In the genomic region with DNA sequence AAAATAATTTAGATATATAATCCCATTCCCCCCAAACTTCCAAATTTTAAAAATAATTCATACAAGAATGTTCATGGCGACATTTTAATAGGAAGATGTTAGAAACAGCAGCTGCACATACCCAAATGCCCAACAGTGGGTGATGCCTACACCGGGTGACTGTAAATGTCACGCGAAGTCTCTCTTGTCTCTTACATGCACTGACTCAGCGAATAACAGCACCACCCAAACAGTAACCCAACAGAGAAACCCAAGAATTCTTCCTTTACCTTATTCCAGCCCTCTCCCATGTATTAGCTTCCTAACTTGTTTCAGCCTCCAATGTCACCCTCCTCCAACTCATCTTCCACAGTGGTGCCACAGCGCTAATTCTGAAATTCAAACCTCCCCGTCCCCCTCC, we compare ENCODE assay signal across 3 cellular contexts.
TF ChIP-seq lines count a peak whose summit lies in the region.

No MANE protein-coding gene starts in this region.

TF ChIP-seq in HepG2, 621 proteins besides CTCF, POLR2A, EP300 and RAD21:
- 0 out of 2 replicates have a peak, but pooled peaks have one; percentile 0 for TF ChIP-seq MAFF (IDR thresholded peaks at IDR 0.05; ENCODE audit: low read depth, low read length)
- no peak for TF ChIP-seq MYC (CRISPR knock-in tag; IDR thresholded peaks at IDR 0.05; ENCODE audit: borderline replicate concordance)

TF ChIP-seq in K562, 482 proteins besides CTCF, POLR2A, EP300 and RAD21:
- TF ChIP-seq BACH1 (tag; IDR thresholded peaks at IDR 0.05), result 0 out of 2 replicates have a peak, but pooled peaks have one; percentile 47
- TF ChIP-seq POLR2AphosphoS5 (IDR thresholded peaks at IDR 0.05; ENCODE audit: control insufficient read depth, insufficient read depth, low read depth, low read length), result no peak
- TF ChIP-seq, protein P1, sequence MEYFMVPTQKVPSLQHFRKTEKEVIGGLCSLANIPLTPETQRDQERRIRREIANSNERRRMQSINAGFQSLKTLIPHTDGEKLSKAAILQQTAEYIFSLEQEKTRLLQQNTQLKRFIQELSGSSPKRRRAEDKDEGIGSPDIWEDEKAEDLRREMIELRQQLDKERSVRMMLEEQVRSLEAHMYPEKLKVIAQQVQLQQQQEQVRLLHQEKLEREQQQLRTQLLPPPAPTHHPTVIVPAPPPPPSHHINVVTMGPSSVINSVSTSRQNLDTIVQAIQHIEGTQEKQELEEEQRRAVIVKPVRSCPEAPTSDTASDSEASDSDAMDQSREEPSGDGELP (CRISPR knock-in tag; IDR thresholded peaks at IDR 0.05; ENCODE audit: borderline replicate concordance), result no peak
- no peak for TF ChIP-seq CCAR2 (IDR thresholded peaks at IDR 0.05; ENCODE audit: low read depth, low read length)
- TF ChIP-seq MAFG (tag; conservative IDR thresholded peaks at IDR 0.05), result peak; percentile 74
- TF ChIP-seq MAFF (IDR thresholded peaks at IDR 0.05; ENCODE audit: low read length), result peak; percentile 45; the same call in 1 of the 2 replicates
- TF ChIP-seq RBM39 (optimal IDR thresholded peaks at IDR 0.05; ENCODE audit: low read depth, low read length), result no peak
- TF ChIP-seq ZC3H4 (CRISPR knock-in tag; IDR thresholded peaks at IDR 0.05; ENCODE audit: borderline replicate concordance), result no peak
- TF ChIP-seq C11orf30 (IDR thresholded peaks at IDR 0.05; ENCODE audit: low read depth), result peak; percentile 89
- TF ChIP-seq MAFK (IDR thresholded peaks at IDR 0.05; ENCODE audit: low read length), result peak; percentile 56
- TF ChIP-seq NFE2 (IDR thresholded peaks at IDR 0.05; ENCODE audit: low read depth), result peak; percentile 63
- no peak for TF ChIP-seq SIN3A (IDR thresholded peaks at IDR 0.05; ENCODE audit: borderline replicate concordance in 2 of 2, control insufficient read depth in 1 of 2, low read depth in 2 of 2, low read length in 2 of 2)
- TF ChIP-seq BMI1 (IDR thresholded peaks at IDR 0.05; ENCODE audit: low read length), result no peak
- TF ChIP-seq STAT5B (CRISPR knock-in tag; IDR thresholded peaks at IDR 0.05), result no peak
- no peak for TF ChIP-seq ZNF75A (CRISPR knock-in tag; IDR thresholded peaks at IDR 0.05)
- TF ChIP-seq ZNF316 (IDR thresholded peaks at IDR 0.05), result peak; percentile 92
- 0 out of 2 replicates have a peak, but pooled peaks have one; percentile 33 for TF ChIP-seq MCM3 (IDR thresholded peaks at IDR 0.05)

TF ChIP-seq in H1, 55 proteins besides CTCF, POLR2A, EP300 and RAD21:
- TF ChIP-seq KDM5A (IDR thresholded peaks at IDR 0.05; ENCODE audit: low read length) (no peak), RFX5 (IDR thresholded peaks at IDR 0.05; ENCODE audit: borderline replicate concordance, low read depth, low read length) (no peak), NANOG (IDR thresholded peaks at IDR 0.05; ENCODE audit: insufficient read depth, low read depth, low read length, poor library complexity, severe bottlenecking) (no peak), PHF8 (conservative IDR thresholded peaks at IDR 0.05; ENCODE audit: low read depth, low read length) (no peak), TAF1 (IDR thresholded peaks at IDR 0.05; ENCODE audit: low read depth, low read length) (no peak), TBP (IDR thresholded peaks at IDR 0.05; ENCODE audit: low read depth, low read length) (no peak), SUZ12 (IDR thresholded peaks at IDR 0.05; ENCODE audit: low read length) (no peak), KDM4A (IDR thresholded peaks at IDR 0.05; ENCODE audit: low read depth, low read length, severe bottlenecking) (no peak), RXRA (IDR thresholded peaks at IDR 0.05; ENCODE audit: insufficient read depth, low read depth, low read length) (no peak), CBX8 (IDR thresholded peaks at IDR 0.05; ENCODE audit: borderline replicate concordance, low read depth, low read length) (no peak), SIRT6 (IDR thresholded peaks at IDR 0.05; ENCODE audit: low read length) (no peak), CHD2 (IDR thresholded peaks at IDR 0.05; ENCODE audit: low read length) (no peak), ASH2L (IDR thresholded peaks at IDR 0.05; ENCODE audit: low read length) (no peak), TCF12 (IDR thresholded peaks at IDR 0.05; ENCODE audit: low read depth, low read length) (no peak)
- TF ChIP-seq, protein P2, sequence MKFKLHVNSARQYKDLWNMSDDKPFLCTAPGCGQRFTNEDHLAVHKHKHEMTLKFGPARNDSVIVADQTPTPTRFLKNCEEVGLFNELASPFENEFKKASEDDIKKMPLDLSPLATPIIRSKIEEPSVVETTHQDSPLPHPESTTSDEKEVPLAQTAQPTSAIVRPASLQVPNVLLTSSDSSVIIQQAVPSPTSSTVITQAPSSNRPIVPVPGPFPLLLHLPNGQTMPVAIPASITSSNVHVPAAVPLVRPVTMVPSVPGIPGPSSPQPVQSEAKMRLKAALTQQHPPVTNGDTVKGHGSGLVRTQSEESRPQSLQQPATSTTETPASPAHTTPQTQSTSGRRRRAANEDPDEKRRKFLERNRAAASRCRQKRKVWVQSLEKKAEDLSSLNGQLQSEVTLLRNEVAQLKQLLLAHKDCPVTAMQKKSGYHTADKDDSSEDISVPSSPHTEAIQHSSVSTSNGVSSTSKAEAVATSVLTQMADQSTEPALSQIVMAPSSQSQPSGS (IDR thresholded peaks at IDR 0.05; ENCODE audit: low read length), result no peak
